In the genomic region with DNA sequence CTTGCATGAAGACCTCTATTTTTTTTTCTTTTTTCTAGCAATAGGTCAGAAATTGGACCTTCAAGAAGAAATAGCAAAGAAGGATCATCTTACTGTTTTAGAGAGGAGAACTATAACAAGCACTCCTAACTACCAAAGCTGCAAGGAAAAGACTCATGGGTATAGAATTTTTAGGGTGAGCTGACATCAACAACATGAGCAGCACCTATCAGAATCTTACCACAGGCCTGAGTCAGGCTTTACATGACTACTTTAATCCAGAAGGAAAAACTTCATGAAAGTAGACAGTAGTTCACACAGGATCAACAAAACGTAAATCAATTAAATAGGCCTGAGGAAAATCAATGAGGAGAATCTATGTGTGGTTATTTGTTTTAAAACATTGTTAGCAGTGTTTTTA, we compare ENCODE assay signal across 21 cellular contexts.
DNase-seq lines count a peak whose midpoint lies in the region; ATAC-seq and TF ChIP-seq lines count a peak whose summit lies in the region.
"Had no signal": no experiment of that assay in that cellular context is flagged by ENCODE, and none has a peak within 500 bp of the region (broad histone marks: within the 10 kb centered on the region; RNA-seq: fewer than 3 reads in every experiment).

No MANE protein-coding gene starts in this region.

- TF ChIP-seq CTCF in AG04449 (IDR thresholded peaks at IDR 0.05; ENCODE audit: insufficient read depth, low read length, missing control alignments) (no peak), astrocyte of the spinal cord (IDR thresholded peaks at IDR 0.05; ENCODE audit: low read depth, low read length) (no peak), nephron (IDR thresholded peaks at IDR 0.05; ENCODE audit: unreplicated experiment in 3 of 3) (no peak)

- H3K4me3 Mint-ChIP-seq in nephron (no peak overlapping the region), immature natural killer cell (no peak overlapping the region)
- H3K4me3 Mint-ChIP-seq: central memory CD8-positive, alpha-beta T cell; H9; memory B cell; naive thymus-derived CD8-positive, alpha-beta T cell; stimulated activated effector memory CD8-positive, alpha-beta T cell treated with anti-CD3 and anti-CD28 coated beads, Interleukin-12 subunit alpha, Interleukin-12 subunit beta, amount 100 ng/mL, for 72 hours had no signal

- DNase-seq in AG04449 (ENCODE audit: low read depth, low spot score), result peak; percentile 34
- DNase-seq in HCEC 1CT, result peak; percentile 73
- peak; percentile 33 for DNase-seq in astrocyte of the spinal cord (ENCODE audit: low read depth, low spot score)
- DNase-seq in immature natural killer cell, result no peak
- no peak for DNase-seq in cerebellar nuclear complex (lab: John Stamatoyannopoulos, UW)
- DNase-seq in activated CD8-positive, alpha-beta memory T cell treated with anti-CD3 and anti-CD28 coated beads, Interleukin-2, amount 50 U/mL, for 48 hours, result no peak
- DNase-seq: activated CD4-positive, alpha-beta T cell treated with anti-CD3 and anti-CD28 coated beads, Interleukin-2, amount 50 U/mL, for 48 hours; effector CD8-positive, alpha-beta T cell; H9; hypothalamus; naive thymus-derived CD8-positive, alpha-beta T cell; NCI-H1048; NCI-H2081; NCI-H524; SW 1271; trophoblast cell had no signal

- H3K9me3 Mint-ChIP-seq in nephron (peaks cover 4% of the 10 kb centered on the region), immature natural killer cell (peaks cover 0 to 2% (median 0%) of the 10 kb centered on the region in 6 donors)
- H3K9me3 Mint-ChIP-seq: central memory CD8-positive, alpha-beta T cell; H9; stimulated activated effector memory CD8-positive, alpha-beta T cell treated with anti-CD3 and anti-CD28 coated beads, Interleukin-12 subunit alpha, Interleukin-12 subunit beta, amount 100 ng/mL, for 72 hours had no signal

- H3K27ac Mint-ChIP-seq in nephron (peak overlapping the region; percentile 8 to 89 (median 33)), immature natural killer cell (no peak overlapping the region)
- H3K27ac Mint-ChIP-seq: H9; memory B cell; stimulated activated effector memory CD8-positive, alpha-beta T cell treated with anti-CD3 and anti-CD28 coated beads, Interleukin-12 subunit alpha, Interleukin-12 subunit beta, amount 100 ng/mL, for 72 hours had no signal

- H3K4me1 Mint-ChIP-seq in nephron (peaks cover 14% of the 10 kb centered on the region), immature natural killer cell (no peaks in the 10 kb centered on the region)
- H3K4me1 Mint-ChIP-seq: central memory CD8-positive, alpha-beta T cell; stimulated activated effector memory CD8-positive, alpha-beta T cell treated with anti-CD3 and anti-CD28 coated beads, Interleukin-12 subunit alpha, Interleukin-12 subunit beta, amount 100 ng/mL, for 72 hours had no signal

- H3K36me3 Mint-ChIP-seq in nephron (ENCODE audit: low read depth) (no peaks in the 10 kb centered on the region), immature natural killer cell (no peaks in the 10 kb centered on the region)
- H3K36me3 Mint-ChIP-seq: memory B cell; stimulated activated effector memory CD8-positive, alpha-beta T cell treated with anti-CD3 and anti-CD28 coated beads, Interleukin-12 subunit alpha, Interleukin-12 subunit beta, amount 100 ng/mL, for 72 hours had no signal

- ATAC-seq in GM18873 (IDR thresholded peaks at IDR 0.05; ENCODE audit: low FRiP score, unreplicated experiment), result no peak
- ATAC-seq: naive thymus-derived CD8-positive, alpha-beta T cell; stimulated activated effector memory CD8-positive, alpha-beta T cell treated with anti-CD3 and anti-CD28 coated beads, Interleukin-12 subunit alpha, Interleukin-12 subunit beta, amount 100 ng/mL, for 72 hours had no signal

- in situ Hi-C loops in astrocyte of the spinal cord (cut with HindIII; ENCODE audit: low sequenced_read_pairs), result no loop called here

- CTCF ChIA-PET in AG04449 (lab: Yijun Ruan, JAX), result interaction anchor here (0.8 to 1.3 kb wide), 2 partner anchors 12 to 504 kb away, joined by 3 to 4 read pairs; no protein-coding TSS in a partner anchor

- H3K27me3 Mint-ChIP-seq in nephron (ENCODE audit: low read depth) (no peaks in the 10 kb centered on the region), immature natural killer cell (ENCODE audit: low read depth in 3 of 3) (peaks cover 0 to 2% (median 2%) of the 10 kb centered on the region in 3 donors)
- H3K27me3 Mint-ChIP-seq: memory B cell; naive thymus-derived CD8-positive, alpha-beta T cell had no signal

- H3K4me3 ChIP-seq in AG04449 (ENCODE audit: low read depth, low read length) (no peak overlapping the region), astrocyte of the spinal cord (ENCODE audit: low read depth, low read length) (no peak overlapping the region)

- POLR2A ChIA-PET in AG04449 (lab: Yijun Ruan, JAX), result interaction anchor here (0.5 kb wide), 1 partner anchor 182 kb away, joined by 3 read pairs; no protein-coding TSS in a partner anchor

Comparison
In these comparisons a context has a peak if more than half of its experiments do, and no peak if none do; other contexts are left out.
1. DNase-seq: peak in AG04449 (single experiment), HCEC 1CT (single experiment) and astrocyte of the spinal cord (single experiment); none in immature natural killer cell (0 of 3), cerebellar nuclear complex (0 of 2) and activated CD8-positive, alpha-beta memory T cell treated with anti-CD3 and anti-CD28 coated beads, Interleukin-2, amount 50 U/mL, for 48 hours (single experiment).
2. H3K27ac Mint-ChIP-seq: peak in nephron (3 of 3); none in immature natural killer cell (0 of 6).